ENCODE assay signal across 8 cellular contexts in the genomic region with DNA sequence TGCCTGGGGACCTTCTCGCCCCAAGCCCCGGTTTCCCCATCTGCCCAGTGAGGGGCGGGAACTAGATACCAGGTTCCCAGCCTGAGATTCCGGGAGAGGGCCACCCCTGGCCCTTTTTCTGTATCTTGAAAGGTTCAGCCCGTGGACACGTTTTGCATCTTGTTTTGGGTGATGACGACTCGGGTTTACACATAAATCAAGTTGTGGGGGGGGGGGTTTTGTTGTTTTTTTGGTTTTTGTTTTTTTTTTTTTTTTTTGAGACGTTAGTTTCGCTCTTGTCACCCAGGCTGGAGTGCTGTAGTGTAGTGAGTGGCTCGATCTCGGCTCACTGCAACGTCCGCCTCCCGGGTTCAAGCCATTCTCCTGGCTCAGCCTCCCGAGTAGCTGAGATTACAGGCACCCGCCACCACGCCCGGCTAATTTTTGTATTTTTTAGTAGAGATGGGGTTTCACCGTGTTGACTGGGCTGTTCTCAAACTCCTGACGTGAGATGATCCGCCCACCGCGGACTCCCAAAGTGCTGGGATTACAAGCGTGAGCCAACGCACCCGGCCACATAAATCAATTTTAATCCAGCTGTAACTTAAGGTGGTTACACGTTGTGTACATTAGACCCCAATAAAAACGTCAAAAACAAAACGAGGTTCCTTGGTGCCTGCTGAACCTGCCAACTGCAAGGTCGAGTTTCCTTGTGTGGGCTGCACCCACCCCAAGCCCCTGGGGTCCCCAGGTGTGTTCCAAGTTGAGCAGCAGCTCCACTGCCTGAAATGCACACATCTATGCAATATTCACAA. TPM values are rescaled to one million over a fixed set of nuclear protein-coding genes. Genes with fewer than 3 reads are reported as not detected.
A peak's percentile ranks its signal among the peaks of the same experiment; 100 is the strongest.
DNase-seq lines count a peak whose midpoint lies in the region; ATAC-seq and TF ChIP-seq lines count a peak whose summit lies in the region.

No MANE protein-coding gene starts in this region.

- no peak for TF ChIP-seq POLR2A in adrenal gland (IDR thresholded peaks at IDR 0.05)

- ATAC-seq in left lobe of liver (peak; percentile 1), HG02885 (IDR thresholded peaks at IDR 0.05; ENCODE audit: poor library complexity, unreplicated experiment) (no peak)

- H3K27ac ChIP-seq in 22Rv1 (peak overlapping the region; percentile 66), adrenal gland (peak overlapping the region; percentile 72 to 98 (median 92)), tibial artery (peak overlapping the region; percentile 91 to 95)

- 12 to 30% (median 18%) methylated on average over 27 to 31 of the region's 31 CpGs for WGBS in adrenal gland, 4 donors

- peaks cover 2% of the 10 kb centered on the region; the same call in 1 of the 2 replicates for H3K4me1 ChIP-seq in HAP-1
- H3K4me1 ChIP-seq in adrenal gland (replicated peaks in 1 of 2) = peaks cover 23 to 27% of the 10 kb centered on the region in 2 donors
- H3K4me1 ChIP-seq in tibial artery = peaks cover 0 to 31% (median 24%) of the 10 kb centered on the region in 4 donors

- intact Hi-C loops in adrenal gland (cut with DNase I) (loop anchor here in 1 of 2 donors (5.0 kb wide), 1 partner anchor 42 kb away; the partner anchor contains the start of gene BRD3OS), tibial artery (cut with DNase I; ENCODE audit: low total_unique reads) (loop anchor here (5.0 kb wide), 3 partner anchors 42 to 93 kb away; partner anchors contain the start of genes BRD3OS, RNU6ATAC and WDR5)

- H3K27me3 ChIP-seq in HAP-1 (ENCODE audit: low read depth) (no peaks in the 10 kb centered on the region), adrenal gland (no peaks in the 10 kb centered on the region), tibial artery (peaks cover 0 to 26% of the 10 kb centered on the region in 2 donors)

- peak overlapping the region; percentile 43 for H3K4me3 ChIP-seq in HAP-1
- H3K4me3 ChIP-seq in adrenal gland = peak overlapping the region in 2 of 4 donors; percentile 40 to 98
- peak overlapping the region; percentile 88 to 95 for H3K4me3 ChIP-seq in tibial artery

- H3K9me3 ChIP-seq in HAP-1 = no peaks in the 10 kb centered on the region
- no peaks in the 10 kb centered on the region for H3K9me3 ChIP-seq in adrenal gland (replicated peaks in 1 of 3)
- H3K9me3 ChIP-seq in tibial artery = no peaks in the 10 kb centered on the region

- no peak for TF ChIP-seq CTCF in 22Rv1 (IDR thresholded peaks at IDR 0.05)
- no peak for TF ChIP-seq CTCF in adrenal gland (IDR thresholded peaks at IDR 0.05)
- TF ChIP-seq CTCF in tibial artery (IDR thresholded peaks at IDR 0.05) = no peak

- H3K36me3 ChIP-seq in HAP-1 (replicated peaks) = no peaks in the 10 kb centered on the region; the same call in 1 of the 2 replicates
- H3K36me3 ChIP-seq in adrenal gland (replicated peaks in 1 of 2) = no peaks in the 10 kb centered on the region
- H3K36me3 ChIP-seq in tibial artery = no peaks in the 10 kb centered on the region

- DNase-seq in HAP-1 (ENCODE audit: low spot score in 2 of 2) = no peak
- peak in 3 of 7 donors; percentile 21 to 58 (median 32) for DNase-seq in adrenal gland
- DNase-seq in left lobe of liver (ENCODE audit: low spot score) = no peak
- peak in 1 of 2 donors; percentile 59 for DNase-seq in tibial artery
- no peak for DNase-seq in AG08395 (ENCODE audit: low spot score)
- DNase-seq in ACHN = no peak

- in situ Hi-C loops in HAP-1 (cut with MboI; ENCODE audit: low sequenced_read_pairs) = no loop called here
- in situ Hi-C loops in ACHN (cut with HindIII; ENCODE audit: low pct_ligation_motif_present, low pct_unique_long_range_greater_than_20kb, low sequenced_read_pairs) = no loop called here

RNA-seq across cellular contexts. Expression of gene BRD3, which starts 1.1 kb away (rescaled TPM):
- total RNA-seq in adrenal gland (10 to 100 TPM; 16.0 to 73.1 (median 24.1) TPM), left lobe of liver (24.6 TPM)
- 10 to 100 TPM in 2 of 3 donors, 1 to 10 TPM in 1; 8.4 to 18.1 (median 10.4) TPM for polyA plus RNA-seq in adrenal gland

RNA-seq across cellular contexts. Expression of gene BRD3OS, which starts 43.7 kb away (rescaled TPM):
- 10 to 100 TPM; 14.7 to 70.6 (median 29.1) TPM for total RNA-seq in adrenal gland
- polyA plus RNA-seq in adrenal gland = 10 to 100 TPM; 18.2 to 22.4 (median 20.0) TPM
- 7.6 TPM for total RNA-seq in left lobe of liver
